In the genomic region with DNA sequence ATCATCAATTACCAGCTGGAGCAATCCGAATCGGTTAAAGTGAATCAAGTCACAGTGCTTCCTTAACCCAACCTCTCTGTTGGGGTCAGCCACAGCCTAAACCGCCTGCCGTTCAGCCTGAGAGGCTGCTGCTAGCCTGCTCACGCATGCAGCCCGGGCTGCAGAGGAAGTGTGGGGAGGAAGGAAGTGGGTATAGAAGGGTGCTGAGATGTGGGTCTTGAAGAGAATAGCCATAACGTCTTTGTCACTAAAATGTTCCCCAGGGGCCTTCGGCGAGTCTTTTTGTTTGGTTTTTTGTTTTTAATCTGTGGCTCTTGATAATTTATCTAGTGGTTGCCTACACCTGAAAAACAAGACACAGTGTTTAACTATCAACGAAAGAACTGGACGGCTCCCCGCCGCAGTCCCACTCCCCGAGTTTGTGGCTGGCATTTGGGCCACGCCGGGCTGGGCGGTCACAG, we compare ENCODE assay signal across 8 cellular contexts. TPM values are rescaled to one million over a fixed set of nuclear protein-coding genes. Genes with fewer than 3 reads are reported as not detected.
DNase-seq lines count a peak whose midpoint lies in the region; ATAC-seq and TF ChIP-seq lines count a peak whose summit lies in the region.

No MANE protein-coding gene starts in this region.

- no peak for TF ChIP-seq CTCF in KMS-11 (conservative IDR thresholded peaks at IDR 0.05; ENCODE audit: low read depth, low read length)
- TF ChIP-seq CTCF in RWPE1 (conservative IDR thresholded peaks at IDR 0.05; ENCODE audit: low read depth) = no peak

- peak; percentile 72 for ATAC-seq in GM21786 (IDR thresholded peaks at IDR 0.05; ENCODE audit: unreplicated experiment)

- peaks cover 45% of the 10 kb centered on the region for H3K4me1 Mint-ChIP-seq in activated CD4-positive, alpha-beta T cell treated with anti-CD3 and anti-CD28 coated beads, Interleukin-2, amount 10 ng/mL, durations not matched to agents 24 days and 14 days

- peaks cover 20% of the 10 kb centered on the region; the same call in 1 of the 2 replicates for H3K79me2 ChIP-seq in KMS-11 (ENCODE audit: insufficient read depth, low read depth)

- peak overlapping the region; percentile 81 for H3K4me2 ChIP-seq in KMS-11

- no peaks in the 10 kb centered on the region for H3K36me3 ChIP-seq in KMS-11 (ENCODE audit: insufficient read depth)
- no peaks in the 10 kb centered on the region for H3K36me3 ChIP-seq in mucosa of stomach (ENCODE audit: control insufficient read depth, insufficient read depth, low read length)

- CTCF ChIA-PET in RWPE1 (lab: Yijun Ruan, JAX) = interaction anchor here (0.6 to 1.0 kb wide), 4 partner anchors 146 to 1331 kb away, joined by 3 to 5 read pairs (median 4); no protein-coding TSS in a partner anchor

- no peaks in the 10 kb centered on the region for H4K20me1 ChIP-seq in KMS-11 (ENCODE audit: insufficient read depth)

- intact Hi-C loops in activated CD4-positive, alpha-beta T cell treated with anti-CD3 and anti-CD28 coated beads, Interleukin-2, amount 10 ng/mL, durations not matched to agents 24 days and 14 days (cut with micrococcal nuclease) = loop anchor here (1.0 to 10.0 kb wide), 9 partner anchors 34 to 474 kb away; a partner anchor contains a TSS

- H3K9ac ChIP-seq in KMS-11 (peak overlapping the region; percentile 85), mucosa of stomach (ENCODE audit: low read length) (peak overlapping the region; percentile 49)

- no peaks in the 10 kb centered on the region for H3K9me3 ChIP-seq in mucosa of stomach (ENCODE audit: control insufficient read depth, low read length)

- H3K27me3 ChIP-seq in KMS-11 (ENCODE audit: insufficient read depth, low read depth) = no peaks in the 10 kb centered on the region
- H3K27me3 ChIP-seq in mucosa of stomach (ENCODE audit: control insufficient read depth, insufficient read depth, low read length) = peaks cover 22% of the 10 kb centered on the region

- H3K4me3 Mint-ChIP-seq in activated CD4-positive, alpha-beta T cell treated with anti-CD3 and anti-CD28 coated beads, Interleukin-2, amount 10 ng/mL, durations not matched to agents 24 days and 14 days = peak overlapping the region; percentile 89

- H2AFZ ChIP-seq in KMS-11 (ENCODE audit: low read depth) = peak overlapping the region; percentile 98

- DNase-seq in EH (ENCODE audit: low read depth) (peak; percentile 56), RWPE1 (ENCODE audit: low spot score) (no peak)
- peak; percentile 94 for DNase-seq in activated CD4-positive, alpha-beta T cell treated with anti-CD3 and anti-CD28 coated beads, Interleukin-2, amount 10 ng/mL, durations not matched to agents 24 days and 14 days
- peak; percentile 44 for DNase-seq in effector CD8-positive, alpha-beta T cell (lab: John Stamatoyannopoulos, UW)
- DNase-seq in stimulated activated naive CD4-positive, alpha-beta T cell (lab: John Stamatoyannopoulos, UW) = peak; percentile 49 to 88 (median 64)

- peak overlapping the region; percentile 93 for H3K27ac Mint-ChIP-seq in activated CD4-positive, alpha-beta T cell treated with anti-CD3 and anti-CD28 coated beads, Interleukin-2, amount 10 ng/mL, durations not matched to agents 24 days and 14 days

- peaks cover 28% of the 10 kb centered on the region for H3K36me3 Mint-ChIP-seq in activated CD4-positive, alpha-beta T cell treated with anti-CD3 and anti-CD28 coated beads, Interleukin-2, amount 10 ng/mL, durations not matched to agents 24 days and 14 days (ENCODE audit: low read depth)

- H3K27me3 Mint-ChIP-seq in activated CD4-positive, alpha-beta T cell treated with anti-CD3 and anti-CD28 coated beads, Interleukin-2, amount 10 ng/mL, durations not matched to agents 24 days and 14 days = no peaks in the 10 kb centered on the region

- H3K9me3 Mint-ChIP-seq in activated CD4-positive, alpha-beta T cell treated with anti-CD3 and anti-CD28 coated beads, Interleukin-2, amount 10 ng/mL, durations not matched to agents 24 days and 14 days = peaks cover 5% of the 10 kb centered on the region

- peak overlapping the region; percentile 81 for H3K27ac ChIP-seq in KMS-11
- H3K27ac ChIP-seq in RWPE1 = no peak overlapping the region

- POLR2A ChIA-PET in RWPE1 (lab: Yijun Ruan, JAX; ENCODE audit: low non-redundant PET) = no interaction called here

- H3K4me1 ChIP-seq in KMS-11 (ENCODE audit: low read depth, poor library complexity, severe bottlenecking) = peaks cover 42% of the 10 kb centered on the region
- H3K4me1 ChIP-seq in mucosa of stomach (ENCODE audit: control insufficient read depth, insufficient read depth, low read length) = peaks cover 14% of the 10 kb centered on the region

- peak overlapping the region; percentile 89 for H3K4me3 ChIP-seq in KMS-11 (IDR thresholded peaks at IDR 0.05; ENCODE audit: insufficient read depth, low read depth, low read length)
- H3K4me3 ChIP-seq in mucosa of stomach (ENCODE audit: low read length) = peak overlapping the region; percentile 9

RNA-seq across cellular contexts. Expression of a gene that starts 0.5 kb away (rescaled TPM):
- total RNA-seq in activated CD4-positive, alpha-beta T cell treated with anti-CD3 and anti-CD28 coated beads, Interleukin-2, amount 10 ng/mL, durations not matched to agents 24 days and 14 days = 106 and 109 TPM in 2 replicates
